Comparison of ENCODE assay signal across 9 cellular contexts in the genomic region with DNA sequence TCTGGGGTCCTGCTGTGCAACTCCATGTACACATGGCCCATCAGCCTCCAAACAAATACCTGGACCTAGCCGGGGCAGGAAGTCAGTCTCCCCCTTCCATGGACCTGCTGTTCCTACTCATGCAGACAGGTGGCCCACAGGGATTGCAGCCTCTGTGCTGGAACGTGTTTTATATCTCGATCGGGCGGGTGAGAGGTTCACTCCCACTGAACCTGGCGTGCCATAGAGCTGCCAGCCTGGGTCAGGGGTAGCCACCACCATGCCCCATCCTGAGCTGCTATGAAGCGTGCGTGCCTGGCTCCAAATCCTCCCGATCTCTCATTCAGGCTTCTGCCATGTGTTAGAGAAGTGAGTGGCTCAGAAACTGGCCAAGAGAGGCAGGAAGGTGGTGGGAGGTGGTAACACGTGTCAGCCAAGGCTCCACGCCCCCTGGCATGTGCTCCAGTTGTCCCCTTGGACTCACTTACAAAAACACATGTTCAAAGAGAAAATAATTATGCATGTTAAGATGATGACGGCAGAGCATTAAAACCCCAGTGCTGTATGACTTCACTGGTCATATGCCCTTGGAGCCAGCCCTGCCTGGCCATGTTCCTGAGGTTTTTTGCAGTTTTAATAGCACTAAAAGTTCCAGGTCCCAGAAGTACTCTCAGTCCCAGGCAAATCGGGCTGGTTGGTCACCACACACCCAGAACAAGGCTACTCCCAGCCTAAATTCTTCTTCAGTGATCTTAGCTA. TPM values are rescaled to one million over a fixed set of nuclear protein-coding genes. Genes with fewer than 3 reads are reported as not detected.
DNase-seq lines count a peak whose midpoint lies in the region; ATAC-seq and TF ChIP-seq lines count a peak whose summit lies in the region.
"Had no signal": no experiment of that assay in that cellular context is flagged by ENCODE, and none has a peak within 500 bp of the region (broad histone marks: within the 10 kb centered on the region; RNA-seq: fewer than 3 reads in every experiment).

No MANE protein-coding gene starts in this region.

- TF ChIP-seq EP300 in SK-N-SH (IDR thresholded peaks at IDR 0.05; ENCODE audit: borderline replicate concordance in 1 of 2, low read depth in 1 of 2, low read length in 1 of 2) (no peak), gastroesophageal sphincter (IDR thresholded peaks at IDR 0.05) (no peak)

- peaks cover 51 to 55% of the 10 kb centered on the region in 2 experiments for H3K36me3 ChIP-seq in SK-N-SH (replicated peaks in 1 of 2; ENCODE audit: control insufficient read depth in 1 of 2, insufficient read depth in 2 of 2, low read length in 1 of 2)
- H3K36me3 ChIP-seq in gastroesophageal sphincter: peaks cover 0 to 75% of the 10 kb centered on the region in 2 donors
- H3K36me3 ChIP-seq in trophoblast cell (ENCODE audit: control insufficient read depth in 1 of 2, insufficient read depth in 2 of 2, low read length in 2 of 2): peaks cover 33 to 48% of the 10 kb centered on the region in 2 experiments

- H3K4me3 Mint-ChIP-seq in activated CD4-positive, alpha-beta memory T cell treated with anti-CD3 and anti-CD28 coated beads for 36 hours: no peak overlapping the region

- H3K9ac ChIP-seq in SK-N-SH (no peak overlapping the region), trophoblast cell (ENCODE audit: low read length) (no peak overlapping the region)

- H3K27me3 Mint-ChIP-seq in activated CD4-positive, alpha-beta memory T cell treated with anti-CD3 and anti-CD28 coated beads for 36 hours: no peaks in the 10 kb centered on the region

- DNase-seq in G401 (ENCODE audit: low spot score): peak; percentile 63
- DNase-seq in SK-N-SH: no peak
- DNase-seq in trophoblast cell: no peak
- DNase-seq in activated CD4-positive, alpha-beta memory T cell treated with anti-CD3 and anti-CD28 coated beads for 36 hours: no peak
- DNase-seq in stimulated activated CD4-positive, alpha-beta T cell treated with anti-CD3 and anti-CD28 coated beads, Interleukin-1b, Interleukin-23, amount 100 ng/mL, for 48 hours: no peak
- DNase-seq in NCI-H1436 treated with DMSO at 0.1 percent for 48 hours (lab: John Stamatoyannopoulos, UW): no peak
- DNase-seq in stimulated activated naive CD4-positive, alpha-beta T cell treated with Interleukin-2 at 50 U/mL for 16 hours (lab: John Stamatoyannopoulos, UW): no peak
- DNase-seq: NCI-H2081 had no signal

- H3K27ac ChIP-seq in SK-N-SH (ENCODE audit: low read depth in 2 of 2, low read length in 1 of 2) (no peak overlapping the region; a peak in 1 of 4 replicates), gastroesophageal sphincter (peak overlapping the region in 3 of 4 donors; percentile 60 to 74 (median 62)), trophoblast cell (ENCODE audit: low read depth, low read length) (no peak overlapping the region)

- H2AK5ac ChIP-seq in trophoblast cell (ENCODE audit: low read length): no peak overlapping the region

- no peak overlapping the region for H2BK5ac ChIP-seq in trophoblast cell (ENCODE audit: low read depth, low read length, poor library complexity)

- 90% methylated on average over 13 of the region's 13 CpGs for WGBS in SK-N-SH (ENCODE audit: low lambda C conversion rate)
- 18 to 64% methylated on average over 3 to 6 of the region's 13 CpGs for WGBS in gastroesophageal sphincter (ENCODE audit: low coverage in 1 of 2), 2 donors
- WGBS in trophoblast cell (ENCODE audit: extremely low coverage, insufficient coverage, insufficient read length): no CpG with 5 or more reads among the region's 13 CpGs

- no peaks in the 10 kb centered on the region for H3K79me1 ChIP-seq in trophoblast cell (ENCODE audit: low read length)

- H3K4me1 Mint-ChIP-seq in activated CD4-positive, alpha-beta memory T cell treated with anti-CD3 and anti-CD28 coated beads for 36 hours (ENCODE audit: low read depth): peaks cover 17% of the 10 kb centered on the region

- peak; percentile 64 for ATAC-seq in gastroesophageal sphincter

- no peak overlapping the region for H3K23ac ChIP-seq in trophoblast cell (ENCODE audit: low read length)

- POLR2A ChIA-PET in SK-N-SH (lab: Yijun Ruan, JAX): no interaction called here
- POLR2A ChIA-PET in activated CD4-positive, alpha-beta memory T cell treated with anti-CD3 and anti-CD28 coated beads for 36 hours (lab: Charles Lee): interaction anchor here (0.7 kb wide), 1 partner anchor 41 kb away, joined by 3 read pairs; no protein-coding TSS in a partner anchor

- no peak overlapping the region for H3K14ac ChIP-seq in trophoblast cell (ENCODE audit: low read length)

- TF ChIP-seq POLR2A in gastroesophageal sphincter (IDR thresholded peaks at IDR 0.05): no peak

- H3K9me3 ChIP-seq in SK-N-SH: no peaks in the 10 kb centered on the region
- H3K9me3 ChIP-seq in gastroesophageal sphincter: no peaks in the 10 kb centered on the region
- no peaks in the 10 kb centered on the region for H3K9me3 ChIP-seq in trophoblast cell (ENCODE audit: insufficient read depth, low read depth, low read length)

- peaks cover 0 to 8% of the 10 kb centered on the region in 2 experiments; a peak in 1 of 4 replicates for H3K4me1 ChIP-seq in SK-N-SH (ENCODE audit: control insufficient read depth in 1 of 2, insufficient read depth in 2 of 2, low read depth in 1 of 2, low read length in 1 of 2)
- H3K4me1 ChIP-seq in gastroesophageal sphincter: peaks cover 0 to 69% (median 32%) of the 10 kb centered on the region in 3 donors
- H3K4me1 ChIP-seq in trophoblast cell (ENCODE audit: control insufficient read depth in 1 of 2, insufficient read depth in 2 of 2, low read length in 2 of 2): peaks cover 0 to 4% of the 10 kb centered on the region in 2 experiments

- no peaks in the 10 kb centered on the region for H3K9me2 ChIP-seq in SK-N-SH

- CTCF ChIA-PET in SK-N-SH (lab: Yijun Ruan, JAX): interaction anchor here (1.3 to 2.8 kb wide), 4 partner anchors 65 to 270 kb away, joined by 4 to 9 read pairs (median 8); no protein-coding TSS in a partner anchor
- CTCF ChIA-PET in activated CD4-positive, alpha-beta memory T cell treated with anti-CD3 and anti-CD28 coated beads for 36 hours (lab: Charles Lee): interaction anchor here (0.7 kb wide), 1 partner anchor 40 kb away, joined by 3 read pairs; no protein-coding TSS in a partner anchor

- peaks cover 30% of the 10 kb centered on the region for H3K36me3 Mint-ChIP-seq in activated CD4-positive, alpha-beta memory T cell treated with anti-CD3 and anti-CD28 coated beads for 36 hours

- H2AFZ ChIP-seq in SK-N-SH (ENCODE audit: low read depth) (no peak overlapping the region), trophoblast cell (ENCODE audit: insufficient read depth, low read length, poor library complexity) (peak overlapping the region; percentile 1)

- no peak overlapping the region for H3K18ac ChIP-seq in trophoblast cell (ENCODE audit: low read length)

- no peak overlapping the region for H4K91ac ChIP-seq in trophoblast cell (ENCODE audit: low read depth, low read length)

- H3K4me2 ChIP-seq in SK-N-SH (no peak overlapping the region), trophoblast cell (ENCODE audit: low read length) (no peak overlapping the region)

- no peaks in the 10 kb centered on the region for H3K9me3 Mint-ChIP-seq in activated CD4-positive, alpha-beta memory T cell treated with anti-CD3 and anti-CD28 coated beads for 36 hours

- H3K79me2 ChIP-seq in SK-N-SH (ENCODE audit: insufficient read depth) (peaks cover 65% of the 10 kb centered on the region; the same call in 1 of the 2 replicates), trophoblast cell (ENCODE audit: control insufficient read depth, insufficient read depth, low read length, poor library complexity) (no peaks in the 10 kb centered on the region)

- peaks cover 52% of the 10 kb centered on the region for H4K20me1 ChIP-seq in SK-N-SH (ENCODE audit: insufficient read depth)

- H3K4ac ChIP-seq in trophoblast cell (ENCODE audit: low read depth, low read length): no peak overlapping the region

- no peak overlapping the region for H4K12ac ChIP-seq in trophoblast cell (ENCODE audit: low read depth, low read length)

- H3F3A ChIP-seq in SK-N-SH (replicated peaks; ENCODE audit: insufficient read depth): peaks cover 19% of the 10 kb centered on the region

- no peak overlapping the region for H3K27ac Mint-ChIP-seq in activated CD4-positive, alpha-beta memory T cell treated with anti-CD3 and anti-CD28 coated beads for 36 hours

- peak; percentile 34; the same call in 1 of the 2 replicates for TF ChIP-seq RAD21 in SK-N-SH (IDR thresholded peaks at IDR 0.05; ENCODE audit: low read length)

- no peak overlapping the region for H4K8ac ChIP-seq in trophoblast cell (ENCODE audit: low read depth, low read length)

- H3K4me3 ChIP-seq in SK-N-SH (ENCODE audit: low read depth in 2 of 2, low read length in 1 of 2) (no peak overlapping the region), gastroesophageal sphincter (no peak overlapping the region), trophoblast cell (ENCODE audit: low read depth, low read length) (no peak overlapping the region)

- in situ Hi-C loops in G401 (cut with HindIII; ENCODE audit: low sequenced_read_pairs): no loop called here

- peak; percentile 40 for TF ChIP-seq CTCF in SK-N-SH (IDR thresholded peaks at IDR 0.05)
- peak in 3 of 4 experiments; percentile 53 to 58 (median 56) for TF ChIP-seq CTCF in gastroesophageal sphincter (IDR thresholded peaks at IDR 0.05)

- no peak overlapping the region for H2BK12ac ChIP-seq in trophoblast cell (ENCODE audit: low read length)

- intact Hi-C loops in activated CD4-positive, alpha-beta memory T cell treated with anti-CD3 and anti-CD28 coated beads for 36 hours (cut with micrococcal nuclease): loop anchor here (5.0 kb wide), 1 partner anchor 63 kb away; no protein-coding TSS in a partner anchor

- H3K27me3 ChIP-seq in SK-N-SH (ENCODE audit: insufficient read depth) (no peaks in the 10 kb centered on the region), gastroesophageal sphincter (no peaks in the 10 kb centered on the region), trophoblast cell (ENCODE audit: insufficient read depth, low read length) (no peaks in the 10 kb centered on the region)

- no peak overlapping the region for H2BK120ac ChIP-seq in trophoblast cell (ENCODE audit: insufficient read depth, low read length, poor library complexity)

RNA-seq across cellular contexts. Expression of a gene that starts 30.6 kb away (rescaled TPM):
- 74.3 and 81.8 TPM in 2 replicates for total RNA-seq in G401 (2014; rRNA removed; shearing (Covaris generic))
- polyA plus RNA-seq in SK-N-SH (2012; rRNA removed): 22.7 and 23.0 TPM in 2 replicates
- polyA plus RNA-seq in SK-N-SH (2012; cell fraction: cytosol; rRNA removed): 18.4 and 19.0 TPM in 2 replicates
- 20.0 and 24.4 TPM in 2 replicates for polyA plus RNA-seq in SK-N-SH (2012; cell fraction: nucleus; rRNA removed)
- total RNA-seq in gastroesophageal sphincter: 100 to 1,000 TPM in 1 of 4 donors, 10 to 100 TPM in 3; 65.5 to 101 (median 76.6) TPM
- polyA plus RNA-seq in trophoblast cell (2013): 73.2 and 80.7 TPM in 2 replicates
- total RNA-seq in activated CD4-positive, alpha-beta memory T cell treated with anti-CD3 and anti-CD28 coated beads for 36 hours: 100 to 1,000 TPM; 127 to 132 TPM

RNA-seq across cellular contexts. Expression of a gene that starts 41.5 kb away (rescaled TPM):
- total RNA-seq in G401 (2014; rRNA removed; shearing (Covaris generic)): 654 and 661 TPM in 2 replicates
- polyA plus RNA-seq in SK-N-SH (2012; rRNA removed): 163 and 174 TPM in 2 replicates
- polyA plus RNA-seq in SK-N-SH (2012; cell fraction: cytosol; rRNA removed): 248 and 402 TPM in 2 replicates
- 56.0 and 94.9 TPM in 2 replicates for polyA plus RNA-seq in SK-N-SH (2012; cell fraction: nucleus; rRNA removed)
- 100 to 1,000 TPM; 347 to 449 (median 406) TPM for total RNA-seq in gastroesophageal sphincter
- polyA plus RNA-seq in trophoblast cell (2013): 506 and 531 TPM in 2 replicates
- total RNA-seq in activated CD4-positive, alpha-beta memory T cell treated with anti-CD3 and anti-CD28 coated beads for 36 hours: 100 to 1,000 TPM; 262 TPM

Comparison
In these comparisons a context has a peak if more than half of its experiments do, and no peak if none do; other contexts are left out.
1. H3K27ac ChIP-seq: peak in gastroesophageal sphincter (3 of 4); none in SK-N-SH (0 of 2) and trophoblast cell (single experiment).